In genomic region chr5:76583163-76584047, GRCh38 we compare ENCODE assay signal across 10 cellular contexts. TPM values are rescaled to one million over a fixed set of nuclear protein-coding genes. Genes with fewer than 3 reads are reported as not detected.
DNase-seq lines count a peak whose midpoint lies in the region; ATAC-seq and TF ChIP-seq lines count a peak whose summit lies in the region.
"Had no signal": no experiment of that assay in that cellular context is flagged by ENCODE, and none has a peak within 500 bp of the region (broad histone marks: within the 10 kb centered on the region; RNA-seq: fewer than 3 reads in every experiment).

No MANE protein-coding gene starts in this region.

- TF ChIP-seq CTCF in CD8-positive, alpha-beta T cell (IDR thresholded peaks at IDR 0.05), result peak; percentile 72
- TF ChIP-seq CTCF in mammary epithelial cell (conservative IDR thresholded peaks at IDR 0.05 in 1 of 2, IDR thresholded peaks at IDR 0.05 in 1 of 2; ENCODE audit: extremely low read depth in 1 of 2, insufficient read depth in 1 of 2, low read depth in 1 of 2, low read length in 2 of 2), result peak; percentile 26 to 51
- TF ChIP-seq CTCF in mesothelial cell of epicardium (IDR thresholded peaks at IDR 0.05; ENCODE audit: unreplicated experiment), result peak; percentile 65

- H3K4me1 ChIP-seq in CD8-positive, alpha-beta T cell (ENCODE audit: insufficient read depth, low read length), result no peaks in the 10 kb centered on the region
- H3K4me1 ChIP-seq in mammary epithelial cell (ENCODE audit: insufficient read depth, low read length), result no peaks in the 10 kb centered on the region

- H3K79me2 ChIP-seq in mammary epithelial cell (ENCODE audit: insufficient read depth, low read length), result no peaks in the 10 kb centered on the region

- H3K9me3 Mint-ChIP-seq in CD8-positive, alpha-beta T cell, result no peaks in the 10 kb centered on the region
- H3K9me3 Mint-ChIP-seq in mesothelial cell of epicardium, result no peaks in the 10 kb centered on the region
- no peaks in the 10 kb centered on the region for H3K9me3 Mint-ChIP-seq in activated T-helper 2 cell treated with anti-CD3 and anti-CD28 coated beads, Interferon-gamma antibody, Interleukin-2, Interleukin-4, amounts not matched to agents 10 μg/mL and 5 μg/mL and 100 μg/mL, durations not matched to agents 14 hours and 24 hours and 36 hours

- POLR2A ChIA-PET in CD8-positive, alpha-beta T cell (lab: Charles Lee), result interaction anchor here (0.6 to 1.0 kb wide), 4 partner anchors 10 to 330 kb away, joined by 3 to 8 read pairs (median 4); partner anchors contain the start of gene IQGAP2

- no peaks in the 10 kb centered on the region for H3K36me3 ChIP-seq in CD8-positive, alpha-beta T cell (ENCODE audit: insufficient read depth, low read length)
- H3K36me3 ChIP-seq in mammary epithelial cell (ENCODE audit: insufficient read depth, low read length), result no peaks in the 10 kb centered on the region

- no peaks in the 10 kb centered on the region for H4K20me1 ChIP-seq in mammary epithelial cell (ENCODE audit: insufficient read depth, low read length)

- no peak for DNase-seq in CD8-positive, alpha-beta T cell
- DNase-seq in Kasumi-1 (lab: John Stamatoyannopoulos, UW) (peak; percentile 15 to 25), mammary epithelial cell (no peak), mesothelial cell of epicardium (ENCODE audit: low spot score in 2 of 2, unreplicated experiment in 2 of 2) (no peak)
- DNase-seq in activated T-helper 2 cell treated with anti-CD3 and anti-CD28 coated beads, Interferon-gamma antibody, Interleukin-2, Interleukin-4, amounts not matched to agents 10 μg/mL and 5 μg/mL and 100 μg/mL, durations not matched to agents 14 hours and 24 hours and 36 hours (ENCODE audit: low spot score), result no peak
- DNase-seq: NCI-H2029, substantia nigra had no signal

- no peak for ATAC-seq in CD8-positive, alpha-beta T cell
- ATAC-seq in HG02870 (IDR thresholded peaks at IDR 0.05; ENCODE audit: unreplicated experiment) (no peak), HG03469 (IDR thresholded peaks at IDR 0.05; ENCODE audit: unreplicated experiment) (no peak), GM21381 (IDR thresholded peaks at IDR 0.05; ENCODE audit: unreplicated experiment) (no peak)

- H3K9ac ChIP-seq in mammary epithelial cell (ENCODE audit: insufficient read depth, low read length), result no peak overlapping the region

- CTCF ChIA-PET in CD8-positive, alpha-beta T cell (lab: Charles Lee), result interaction anchor here (0.6 to 5.4 kb wide), 29 partner anchors 8 to 512 kb away, joined by 3 to 34 read pairs (median 4); partner anchors contain the start of gene IQGAP2
- CTCF ChIA-PET in mammary epithelial cell (lab: Charles Lee; ENCODE audit: low non-redundant PET), result interaction anchor here (0.5 to 0.6 kb wide), 5 partner anchors 58 to 846 kb away, joined by 3 to 4 read pairs (median 3); no protein-coding TSS in a partner anchor

- no peaks in the 10 kb centered on the region for H3K27me3 Mint-ChIP-seq in CD8-positive, alpha-beta T cell (ENCODE audit: low read depth)
- no peaks in the 10 kb centered on the region for H3K27me3 Mint-ChIP-seq in mesothelial cell of epicardium (ENCODE audit: low read depth)
- no peaks in the 10 kb centered on the region for H3K27me3 Mint-ChIP-seq in activated T-helper 2 cell treated with anti-CD3 and anti-CD28 coated beads, Interferon-gamma antibody, Interleukin-2, Interleukin-4, amounts not matched to agents 10 μg/mL and 5 μg/mL and 100 μg/mL, durations not matched to agents 14 hours and 24 hours and 36 hours (ENCODE audit: low read depth)

- H3K4me3 ChIP-seq in CD8-positive, alpha-beta T cell (ENCODE audit: low read depth, low read length), result no peak overlapping the region
- H3K4me3 ChIP-seq in mammary epithelial cell (replicated peaks in 1 of 3; ENCODE audit: insufficient read depth in 1 of 3, low read depth in 2 of 3, low read length in 3 of 3), result no peak overlapping the region

- in situ Hi-C loops in mammary epithelial cell (cut with MboI; ENCODE audit: low sequenced_read_pairs in 2 of 2), result no loop called here

- H3K27ac Mint-ChIP-seq in CD8-positive, alpha-beta T cell, result no peak overlapping the region
- H3K27ac Mint-ChIP-seq in mesothelial cell of epicardium, result no peak overlapping the region
- no peak overlapping the region for H3K27ac Mint-ChIP-seq in activated T-helper 2 cell treated with anti-CD3 and anti-CD28 coated beads, Interferon-gamma antibody, Interleukin-2, Interleukin-4, amounts not matched to agents 10 μg/mL and 5 μg/mL and 100 μg/mL, durations not matched to agents 14 hours and 24 hours and 36 hours

- intact Hi-C loops in CD8-positive, alpha-beta T cell (cut with DNase I, micrococcal nuclease), result loop anchor here (1.0 to 5.0 kb wide), 6 partner anchors 36 to 509 kb away; partner anchors contain the start of gene IQGAP2 (in 1 of the 2)
- intact Hi-C loops in mammary epithelial cell (cut with micrococcal nuclease), result loop anchor here (5.0 kb wide), 1 partner anchor 846 kb away; no protein-coding TSS in a partner anchor
- intact Hi-C loops in activated T-helper 2 cell treated with anti-CD3 and anti-CD28 coated beads, Interferon-gamma antibody, Interleukin-2, Interleukin-4, amounts not matched to agents 10 μg/mL and 5 μg/mL and 100 μg/mL, durations not matched to agents 14 hours and 24 hours and 36 hours (cut with micrococcal nuclease), result loop anchor here (2.0 kb wide), 2 partner anchors 63 to 315 kb away; no protein-coding TSS in a partner anchor

- H3K4me3 Mint-ChIP-seq in CD8-positive, alpha-beta T cell, result no peak overlapping the region
- H3K4me3 Mint-ChIP-seq in mesothelial cell of epicardium, result no peak overlapping the region
- H3K4me3 Mint-ChIP-seq in activated T-helper 2 cell treated with anti-CD3 and anti-CD28 coated beads, Interferon-gamma antibody, Interleukin-2, Interleukin-4, amounts not matched to agents 10 μg/mL and 5 μg/mL and 100 μg/mL, durations not matched to agents 14 hours and 24 hours and 36 hours (ENCODE audit: low read depth), result no peak overlapping the region

- H3K36me3 Mint-ChIP-seq in CD8-positive, alpha-beta T cell, result peaks cover 19% of the 10 kb centered on the region
- H3K36me3 Mint-ChIP-seq in mesothelial cell of epicardium, result no peaks in the 10 kb centered on the region
- H3K36me3 Mint-ChIP-seq in activated T-helper 2 cell treated with anti-CD3 and anti-CD28 coated beads, Interferon-gamma antibody, Interleukin-2, Interleukin-4, amounts not matched to agents 10 μg/mL and 5 μg/mL and 100 μg/mL, durations not matched to agents 14 hours and 24 hours and 36 hours (ENCODE audit: low read depth), result peaks cover 15% of the 10 kb centered on the region

- no peaks in the 10 kb centered on the region for H3K9me3 ChIP-seq in CD8-positive, alpha-beta T cell (ENCODE audit: low read length)
- no peaks in the 10 kb centered on the region for H3K9me3 ChIP-seq in mammary epithelial cell (replicated peaks; ENCODE audit: insufficient read depth, low read length)

- dilution Hi-C loops in mammary epithelial cell (cut with HindIII; ENCODE audit: low sequenced_read_pairs), result no loop called here

- no TSS peak for BruUV-seq in mammary epithelial cell (replicated peaks; lab: Mats Ljungman, UMichigan)

- no peak overlapping the region for H3K4me2 ChIP-seq in mammary epithelial cell (ENCODE audit: insufficient read depth, low read depth, low read length)

- H2AFZ ChIP-seq in mammary epithelial cell (ENCODE audit: low read depth, low read length), result no peak overlapping the region

- no peak overlapping the region for H3K27ac ChIP-seq in CD8-positive, alpha-beta T cell (ENCODE audit: low read depth, low read length)
- no peak overlapping the region for H3K27ac ChIP-seq in mammary epithelial cell (ENCODE audit: insufficient read depth, low read depth, low read length)

- 36% methylated on average over 5 of the region's 7 CpGs for WGBS in mammary epithelial cell (ENCODE audit: low coverage, missing lambda C conversion rate)

- peaks cover 8% of the 10 kb centered on the region for H3K4me1 Mint-ChIP-seq in CD8-positive, alpha-beta T cell (ENCODE audit: low read depth)
- peaks cover 19% of the 10 kb centered on the region for H3K4me1 Mint-ChIP-seq in mesothelial cell of epicardium
- peaks cover 24% of the 10 kb centered on the region for H3K4me1 Mint-ChIP-seq in activated T-helper 2 cell treated with anti-CD3 and anti-CD28 coated beads, Interferon-gamma antibody, Interleukin-2, Interleukin-4, amounts not matched to agents 10 μg/mL and 5 μg/mL and 100 μg/mL, durations not matched to agents 14 hours and 24 hours and 36 hours (ENCODE audit: low read depth)

- H3K27me3 ChIP-seq in CD8-positive, alpha-beta T cell (ENCODE audit: insufficient read depth, low read length), result no peaks in the 10 kb centered on the region
- H3K27me3 ChIP-seq in mammary epithelial cell (ENCODE audit: insufficient read depth, low read length), result no peaks in the 10 kb centered on the region

RNA-seq across cellular contexts. Expression of gene F2RL2, which starts 39.8 kb away (rescaled TPM):
- not detected for total RNA-seq in CD8-positive, alpha-beta T cell
- total RNA-seq in mammary epithelial cell (under 1 TPM; 0.14 to 0.17 TPM), mesothelial cell of epicardium (1.4 to 3.3 TPM (median 2.4 TPM) in 3 replicates)
- 0.01 TPM for polyA plus RNA-seq in mammary epithelial cell
- polyA minus RNA-seq in mammary epithelial cell, result not detected
- total RNA-seq in activated T-helper 2 cell treated with anti-CD3 and anti-CD28 coated beads, Interferon-gamma antibody, Interleukin-2, Interleukin-4, amounts not matched to agents 10 μg/mL and 5 μg/mL and 100 μg/mL, durations not matched to agents 14 hours and 24 hours and 36 hours, result 0.05 and 0.09 TPM in 2 replicates

Comparison
In these comparisons a context has a peak if more than half of its experiments do, and no peak if none do; other contexts are left out.
1. DNase-seq: peak in Kasumi-1 (2 of 2); none in CD8-positive, alpha-beta T cell (0 of 7), mammary epithelial cell (single experiment), mesothelial cell of epicardium (0 of 2) and activated T-helper 2 cell treated with anti-CD3 and anti-CD28 coated beads, Interferon-gamma antibody, Interleukin-2, Interleukin-4, amounts not matched to agents 10 μg/mL and 5 μg/mL and 100 μg/mL, durations not matched to agents 14 hours and 24 hours and 36 hours (single experiment).
2. Peak in every context shown above with its lines, with median percentiles within 50 percentile points of each other: CTCF ChIP-seq.